ENCODE assay signal across 1 cellular context in genomic region chr11:69166186-69167115, GRCh38.
TF ChIP-seq lines count a peak whose summit lies in the region.

No MANE protein-coding gene starts in this region.

TF ChIP-seq in GM12878, 131 proteins besides CTCF, POLR2A, EP300 and RAD21 (continued from another document and continues in another):
- TF ChIP-seq BHLHE40 (IDR thresholded peaks at IDR 0.05; ENCODE audit: borderline replicate concordance in 1 of 2, low read depth in 2 of 2, low read length in 1 of 2) (peak; percentile 65 to 72; a peak in 3 of 4 replicates), ZBTB11 (CRISPR knock-in tag; IDR thresholded peaks at IDR 0.05) (no peak), STAT1 (conservative IDR thresholded peaks at IDR 0.05) (no peak), IRF5 (IDR thresholded peaks at IDR 0.05; ENCODE audit: borderline replicate concordance) (no peak), CBFB (IDR thresholded peaks at IDR 0.05; ENCODE audit: low read depth) (peak; percentile 68), CBX5 (IDR thresholded peaks at IDR 0.05; ENCODE audit: low read depth) (peak; percentile 94), ETV6 (conservative IDR thresholded peaks at IDR 0.05 in 1 of 2, IDR thresholded peaks at IDR 0.05 in 1 of 2; ENCODE audit: borderline replicate concordance in 1 of 2, low read depth in 1 of 2) (peak in 1 of 2 experiments; percentile 81; a peak in 2 of 4 replicates), CHD1 (IDR thresholded peaks at IDR 0.05; ENCODE audit: low read depth, low read length) (no peak), E2F8 (IDR thresholded peaks at IDR 0.05; ENCODE audit: low read depth, partially characterized antibody) (no peak), KAT2A (conservative IDR thresholded peaks at IDR 0.05; ENCODE audit: control insufficient read depth, low read depth, low read length) (no peak), NR2C2 (IDR thresholded peaks at IDR 0.05; ENCODE audit: borderline replicate concordance, control insufficient read depth, insufficient read length, low read depth) (no peak), SIX5 (IDR thresholded peaks at IDR 0.05; ENCODE audit: low read depth, low read length, severe bottlenecking) (no peak), ZNF592 (IDR thresholded peaks at IDR 0.05) (no peak), CREM (IDR thresholded peaks at IDR 0.05; ENCODE audit: low read depth) (peak; percentile 74), IKZF2 (IDR thresholded peaks at IDR 0.05) (peak; percentile 7 to 82), MYC (IDR thresholded peaks at IDR 0.05; ENCODE audit: insufficient read depth, insufficient read length, insufficient replicate concordance, low read length, severe bottlenecking) (no peak), SREBF2 (IDR thresholded peaks at IDR 0.05; ENCODE audit: low read length) (no peak), NR2F1 (conservative IDR thresholded peaks at IDR 0.05) (peak; percentile 58; the same call in 1 of the 2 replicates), ZNF274 (IDR thresholded peaks at IDR 0.05; ENCODE audit: insufficient read depth, insufficient read length) (no peak), GABPA (IDR thresholded peaks at IDR 0.05; ENCODE audit: low read depth) (no peak), RFX5 (IDR thresholded peaks at IDR 0.05; ENCODE audit: low read depth, low read length) (no peak), ESRRA (IDR thresholded peaks at IDR 0.05; ENCODE audit: low read length) (no peak), SMAD5 (IDR thresholded peaks at IDR 0.05; ENCODE audit: low read depth) (no peak), NBN (IDR thresholded peaks at IDR 0.05) (peak; percentile 82; the same call in 1 of the 2 replicates), SREBF1 (IDR thresholded peaks at IDR 0.05; ENCODE audit: low read length) (no peak), SUZ12 (IDR thresholded peaks at IDR 0.05; ENCODE audit: unreplicated experiment) (no peak), ZNF217 (IDR thresholded peaks at IDR 0.05) (no peak), ZNF622 (IDR thresholded peaks at IDR 0.05) (no peak), ZNF687 (IDR thresholded peaks at IDR 0.05) (0 out of 2 replicates have a peak, but pooled peaks have one; percentile 11), GATAD2B (conservative IDR thresholded peaks at IDR 0.05; ENCODE audit: low read depth) (0 out of 2 replicates have a peak, but pooled peaks have one; percentile 49)
- TF ChIP-seq, protein P1, sequence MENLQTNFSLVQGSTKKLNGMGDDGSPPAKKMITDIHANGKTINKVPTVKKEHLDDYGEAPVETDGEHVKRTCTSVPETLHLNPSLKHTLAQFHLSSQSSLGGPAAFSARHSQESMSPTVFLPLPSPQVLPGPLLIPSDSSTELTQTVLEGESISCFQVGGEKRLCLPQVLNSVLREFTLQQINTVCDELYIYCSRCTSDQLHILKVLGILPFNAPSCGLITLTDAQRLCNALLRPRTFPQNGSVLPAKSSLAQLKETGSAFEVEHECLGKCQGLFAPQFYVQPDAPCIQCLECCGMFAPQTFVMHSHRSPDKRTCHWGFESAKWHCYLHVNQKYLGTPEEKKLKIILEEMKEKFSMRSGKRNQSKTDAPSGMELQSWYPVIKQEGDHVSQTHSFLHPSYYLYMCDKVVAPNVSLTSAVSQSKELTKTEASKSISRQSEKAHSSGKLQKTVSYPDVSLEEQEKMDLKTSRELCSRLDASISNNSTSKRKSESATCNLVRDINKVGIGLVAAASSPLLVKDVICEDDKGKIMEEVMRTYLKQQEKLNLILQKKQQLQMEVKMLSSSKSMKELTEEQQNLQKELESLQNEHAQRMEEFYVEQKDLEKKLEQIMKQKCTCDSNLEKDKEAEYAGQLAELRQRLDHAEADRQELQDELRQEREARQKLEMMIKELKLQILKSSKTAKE (IDR thresholded peaks at IDR 0.05; ENCODE audit: low read depth, poor library complexity, severe bottlenecking): peak; percentile 76
- TF ChIP-seq, protein P2, sequence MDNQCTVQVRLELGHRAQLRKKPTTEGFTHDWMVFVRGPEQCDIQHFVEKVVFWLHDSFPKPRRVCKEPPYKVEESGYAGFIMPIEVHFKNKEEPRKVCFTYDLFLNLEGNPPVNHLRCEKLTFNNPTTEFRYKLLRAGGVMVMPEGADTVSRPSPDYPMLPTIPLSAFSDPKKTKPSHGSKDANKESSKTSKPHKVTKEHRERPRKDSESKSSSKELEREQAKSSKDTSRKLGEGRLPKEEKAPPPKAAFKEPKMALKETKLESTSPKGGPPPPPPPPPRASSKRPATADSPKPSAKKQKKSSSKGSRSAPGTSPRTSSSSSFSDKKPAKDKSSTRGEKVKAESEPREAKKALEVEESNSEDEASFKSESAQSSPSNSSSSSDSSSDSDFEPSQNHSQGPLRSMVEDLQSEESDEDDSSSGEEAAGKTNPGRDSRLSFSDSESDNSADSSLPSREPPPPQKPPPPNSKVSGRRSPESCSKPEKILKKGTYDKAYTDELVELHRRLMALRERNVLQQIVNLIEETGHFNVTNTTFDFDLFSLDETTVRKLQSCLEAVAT (IDR thresholded peaks at IDR 0.05): peak; percentile 26; the same call in 1 of the 2 replicates
- TF ChIP-seq, protein P3, sequence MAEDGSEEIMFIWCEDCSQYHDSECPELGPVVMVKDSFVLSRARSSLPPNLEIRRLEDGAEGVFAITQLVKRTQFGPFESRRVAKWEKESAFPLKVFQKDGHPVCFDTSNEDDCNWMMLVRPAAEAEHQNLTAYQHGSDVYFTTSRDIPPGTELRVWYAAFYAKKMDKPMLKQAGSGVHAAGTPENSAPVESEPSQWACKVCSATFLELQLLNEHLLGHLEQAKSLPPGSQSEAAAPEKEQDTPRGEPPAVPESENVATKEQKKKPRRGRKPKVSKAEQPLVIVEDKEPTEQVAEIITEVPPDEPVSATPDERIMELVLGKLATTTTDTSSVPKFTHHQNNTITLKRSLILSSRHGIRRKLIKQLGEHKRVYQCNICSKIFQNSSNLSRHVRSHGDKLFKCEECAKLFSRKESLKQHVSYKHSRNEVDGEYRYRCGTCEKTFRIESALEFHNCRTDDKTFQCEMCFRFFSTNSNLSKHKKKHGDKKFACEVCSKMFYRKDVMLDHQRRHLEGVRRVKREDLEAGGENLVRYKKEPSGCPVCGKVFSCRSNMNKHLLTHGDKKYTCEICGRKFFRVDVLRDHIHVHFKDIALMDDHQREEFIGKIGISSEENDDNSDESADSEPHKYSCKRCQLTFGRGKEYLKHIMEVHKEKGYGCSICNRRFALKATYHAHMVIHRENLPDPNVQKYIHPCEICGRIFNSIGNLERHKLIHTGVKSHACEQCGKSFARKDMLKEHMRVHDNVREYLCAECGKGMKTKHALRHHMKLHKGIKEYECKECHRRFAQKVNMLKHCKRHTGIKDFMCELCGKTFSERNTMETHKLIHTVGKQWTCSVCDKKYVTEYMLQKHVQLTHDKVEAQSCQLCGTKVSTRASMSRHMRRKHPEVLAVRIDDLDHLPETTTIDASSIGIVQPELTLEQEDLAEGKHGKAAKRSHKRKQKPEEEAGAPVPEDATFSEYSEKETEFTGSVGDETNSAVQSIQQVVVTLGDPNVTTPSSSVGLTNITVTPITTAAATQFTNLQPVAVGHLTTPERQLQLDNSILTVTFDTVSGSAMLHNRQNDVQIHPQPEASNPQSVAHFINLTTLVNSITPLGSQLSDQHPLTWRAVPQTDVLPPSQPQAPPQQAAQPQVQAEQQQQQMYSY (CRISPR knock-in tag; IDR thresholded peaks at IDR 0.05): no peak
